ENCODE assay signal across 14 cellular contexts in the genomic region with DNA sequence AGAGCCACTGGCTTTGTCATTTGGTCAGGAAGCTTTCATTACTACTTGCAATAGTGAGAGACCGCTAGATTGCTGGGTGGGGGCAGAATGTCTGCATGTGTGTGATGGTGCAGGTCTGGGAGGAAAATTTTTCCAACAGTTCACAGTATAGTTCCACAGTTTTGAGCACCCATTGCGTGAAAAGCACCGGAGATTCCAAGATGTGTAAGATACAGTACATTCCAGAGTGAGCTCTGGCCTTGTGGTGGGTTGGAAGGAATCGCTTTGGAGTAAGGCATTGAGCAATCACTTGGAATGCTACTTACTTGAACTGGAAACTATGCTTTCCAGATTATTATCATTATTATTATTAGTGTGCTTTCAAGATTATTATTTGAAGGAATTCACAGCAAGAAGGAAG. TPM values are rescaled to one million over a fixed set of nuclear protein-coding genes. Genes with fewer than 3 reads are reported as not detected.
DNase-seq lines count a peak whose midpoint lies in the region; ATAC-seq and TF ChIP-seq lines count a peak whose summit lies in the region.
"Had no signal": no experiment of that assay in that cellular context is flagged by ENCODE, and none has a peak within 500 bp of the region (broad histone marks: within the 10 kb centered on the region; RNA-seq: fewer than 3 reads in every experiment).

No MANE protein-coding gene starts in this region.

- H3K9ac ChIP-seq in skeletal muscle satellite cell (ENCODE audit: low read depth, low read length), result peak overlapping the region; percentile 28

- H3K36me3 ChIP-seq in skeletal muscle satellite cell (ENCODE audit: insufficient read depth, low read length) (no peaks in the 10 kb centered on the region), suprapubic skin (no peaks in the 10 kb centered on the region)
- H3K36me3 ChIP-seq: stomach had no signal

- ATAC-seq in SK-N-SH treated with all-trans-retinoic acid at 6 μM for 48 hours (peak; percentile 54), HG03378 (IDR thresholded peaks at IDR 0.05; ENCODE audit: unreplicated experiment) (no peak)

- H3K4me1 ChIP-seq in skeletal muscle satellite cell (ENCODE audit: control insufficient read depth, insufficient read depth, low read length) (peaks cover 38% of the 10 kb centered on the region), suprapubic skin (peaks cover 10% of the 10 kb centered on the region)

- H3K9me3 ChIP-seq in skeletal muscle satellite cell (replicated peaks; ENCODE audit: low read length) (no peaks in the 10 kb centered on the region), suprapubic skin (no peaks in the 10 kb centered on the region)
- H3K9me3 ChIP-seq: stomach had no signal

- no peaks in the 10 kb centered on the region for H3K27me3 ChIP-seq in skeletal muscle satellite cell (ENCODE audit: control insufficient read depth, insufficient read depth, low read length)
- no peaks in the 10 kb centered on the region for H3K27me3 ChIP-seq in suprapubic skin
- H3K27me3 ChIP-seq: stomach had no signal

- no peak overlapping the region for H3K27ac ChIP-seq in suprapubic skin
- H3K27ac ChIP-seq: stomach had no signal

- no peak for TF ChIP-seq POLR2A in suprapubic skin (IDR thresholded peaks at IDR 0.05)

- TF ChIP-seq EP300 in suprapubic skin (IDR thresholded peaks at IDR 0.05), result no peak

- WGBS in suprapubic skin, result 63% methylated on average over 4 of the region's 4 CpGs

- H3K4me3 ChIP-seq in skeletal muscle satellite cell (ENCODE audit: low read length) (no peak overlapping the region), suprapubic skin (no peak overlapping the region)
- H3K4me3 ChIP-seq: lung, stomach had no signal

- TF ChIP-seq CTCF in suprapubic skin (IDR thresholded peaks at IDR 0.05), result no peak

- no peak overlapping the region for H3K4me2 ChIP-seq in skeletal muscle satellite cell (ENCODE audit: low read length)

- intact Hi-C loops in head of caudate nucleus (cut with DNase I), result no loop called here

- DNase-seq in GM04503 (ENCODE audit: low read depth), result peak; percentile 97
- DNase-seq in fibroblast of the conjunctiva (ENCODE audit: low read depth), result peak; percentile 37
- no peak for DNase-seq in head of caudate nucleus
- DNase-seq in stimulated activated CD4-positive, alpha-beta T cell treated with anti-CD3 and anti-CD28 coated beads, Interleukin-4, amount 100 ng/mL, for 4 hours, result no peak
- no peak for DNase-seq in suprapubic skin (ENCODE audit: low spot score in 2 of 2)
- DNase-seq: activated naive CD4-positive, alpha-beta T cell treated with anti-CD3 and anti-CD28 coated beads, Interleukin-2, amount 10 ng/mL, durations not matched to agents 7 days and 5 days; hypothalamus; NCI-H2081; SIG-M5; stomach had no signal

TF ChIP-seq in SK-N-SH treated with all-trans-retinoic acid at 6 μM for 48 hours, 23 proteins besides CTCF, POLR2A, EP300 and RAD21:
- TF ChIP-seq, protein P1, sequence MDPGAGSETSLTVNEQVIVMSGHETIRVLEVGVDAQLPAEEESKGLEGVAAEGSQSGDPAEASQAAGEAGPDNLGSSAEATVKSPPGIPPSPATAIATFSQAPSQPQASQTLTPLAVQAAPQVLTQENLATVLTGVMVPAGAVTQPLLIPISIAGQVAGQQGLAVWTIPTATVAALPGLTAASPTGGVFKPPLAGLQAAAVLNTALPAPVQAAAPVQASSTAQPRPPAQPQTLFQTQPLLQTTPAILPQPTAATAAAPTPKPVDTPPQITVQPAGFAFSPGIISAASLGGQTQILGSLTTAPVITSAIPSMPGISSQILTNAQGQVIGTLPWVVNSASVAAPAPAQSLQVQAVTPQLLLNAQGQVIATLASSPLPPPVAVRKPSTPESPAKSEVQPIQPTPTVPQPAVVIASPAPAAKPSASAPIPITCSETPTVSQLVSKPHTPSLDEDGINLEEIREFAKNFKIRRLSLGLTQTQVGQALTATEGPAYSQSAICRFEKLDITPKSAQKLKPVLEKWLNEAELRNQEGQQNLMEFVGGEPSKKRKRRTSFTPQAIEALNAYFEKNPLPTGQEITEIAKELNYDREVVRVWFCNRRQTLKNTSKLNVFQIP (CRISPR knock-in tag; IDR thresholded peaks at IDR 0.05; ENCODE audit: borderline replicate concordance, low read depth), result no peak
- peak; percentile 50 for TF ChIP-seq ISL1 (CRISPR knock-in tag; IDR thresholded peaks at IDR 0.05)

RNA-seq across cellular contexts. Expression of a gene that starts 47.6 kb away (rescaled TPM):
- total RNA-seq in skeletal muscle satellite cell (2012; rRNA removed), result 148 and 178 TPM in 2 replicates
- 100 to 1,000 TPM in 2 of 4 donors, 10 to 100 TPM in 2; 88.3 to 165 (median 119) TPM for total RNA-seq in suprapubic skin

Comparison
In these comparisons a context has a peak if more than half of its experiments do, and no peak if none do; other contexts are left out.
1. DNase-seq: peak in GM04503 (single experiment) and fibroblast of the conjunctiva (single experiment); none in head of caudate nucleus (0 of 42), stimulated activated CD4-positive, alpha-beta T cell treated with anti-CD3 and anti-CD28 coated beads, Interleukin-4, amount 100 ng/mL, for 4 hours (0 of 2) and suprapubic skin (0 of 2).